In the genomic region with DNA sequence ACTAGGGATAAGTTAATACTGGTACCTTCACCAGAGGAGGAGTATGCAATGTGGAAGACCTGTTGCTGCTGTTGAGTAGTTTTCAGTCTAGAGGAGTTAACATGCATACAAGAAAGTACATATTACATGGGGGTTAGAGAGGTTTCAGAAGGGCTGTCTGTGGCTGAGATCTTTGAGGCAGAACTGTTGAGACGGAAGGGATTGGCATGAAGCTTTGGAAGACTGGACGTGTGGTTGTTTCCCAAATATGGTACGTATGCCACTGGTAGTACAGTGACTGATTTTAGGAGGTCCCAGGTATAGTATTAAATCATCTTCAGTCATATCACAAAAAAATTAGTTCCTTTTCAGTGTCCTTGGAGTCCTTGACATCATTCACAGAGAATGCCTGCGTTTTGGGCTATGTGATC, we compare ENCODE assay signal across 14 cellular contexts. TPM values are rescaled to one million over a fixed set of nuclear protein-coding genes. Genes with fewer than 3 reads are reported as not detected.
DNase-seq lines count a peak whose midpoint lies in the region; ATAC-seq, FAIRE-seq and TF ChIP-seq lines count a peak whose summit lies in the region.
"Had no signal": no experiment of that assay in that cellular context is flagged by ENCODE, and none has a peak within 500 bp of the region (broad histone marks: within the 10 kb centered on the region; RNA-seq: fewer than 3 reads in every experiment).

No MANE protein-coding gene starts in this region.

- peaks cover 3% of the 10 kb centered on the region for H3K36me3 Mint-ChIP-seq in T-helper 17 cell (ENCODE audit: low read depth)

- no peaks in the 10 kb centered on the region for H3K9me3 ChIP-seq in T-helper 17 cell (ENCODE audit: control insufficient read depth, low read length, poor library complexity, severe bottlenecking)
- no peaks in the 10 kb centered on the region for H3K9me3 ChIP-seq in testis
- H3K9me3 ChIP-seq: thyroid gland had no signal

- no peaks in the 10 kb centered on the region for H3K4me1 ChIP-seq in testis

- peak overlapping the region; percentile 62 for H3K27ac Mint-ChIP-seq in T-helper 17 cell

- peak overlapping the region; percentile 22 for H3K4me3 Mint-ChIP-seq in T-helper 17 cell

- TF ChIP-seq POLR2A in GM12892 (IDR thresholded peaks at IDR 0.05; ENCODE audit: low read depth, low read length) = no peak
- no peak for TF ChIP-seq POLR2A in testis (IDR thresholded peaks at IDR 0.05)

- 90 to 94% methylated on average over 4 of the region's 4 CpGs for WGBS in testis, 2 donors

- ATAC-seq in GM19395 (IDR thresholded peaks at IDR 0.05; ENCODE audit: unreplicated experiment) = peak; percentile 81
- ATAC-seq in HG02938 (IDR thresholded peaks at IDR 0.05; ENCODE audit: unreplicated experiment) = peak; percentile 78
- ATAC-seq in T-helper 17 cell = no peak
- ATAC-seq: esophagus mucosa had no signal

- no peaks in the 10 kb centered on the region for H3K27me3 ChIP-seq in testis
- H3K27me3 ChIP-seq: BLaER1, thyroid gland had no signal

- H3K4me1 Mint-ChIP-seq in T-helper 17 cell = peaks cover 42% of the 10 kb centered on the region

- H3K27ac ChIP-seq in testis = no peak overlapping the region
- H3K27ac ChIP-seq: BLaER1, thyroid gland had no signal

- FAIRE-seq in GM12892 (lab: Jason Lieb, UNC) = peak; percentile 24
- FAIRE-seq: islet of Langerhans had no signal

- H3K27me3 Mint-ChIP-seq in T-helper 17 cell = no peaks in the 10 kb centered on the region

- H3K36me3 ChIP-seq in testis (ENCODE audit: low read depth, missing control alignments) = no peaks in the 10 kb centered on the region
- H3K36me3 ChIP-seq: thyroid gland had no signal

- intact Hi-C loops in testis (cut with DNase I; ENCODE audit: low total_unique reads) = no loop called here

- H3K4me3 ChIP-seq in testis = no peak overlapping the region
- H3K4me3 ChIP-seq: BLaER1, thyroid gland had no signal

- TF ChIP-seq CTCF in testis (IDR thresholded peaks at IDR 0.05) = no peak

- DNase-seq in GM12892 (ENCODE audit: insufficient read length) (no peak), T-helper 17 cell (no peak), DMS 273 (lab: John Stamatoyannopoulos, UW; ENCODE audit: unreplicated experiment) (no peak), testis (no peak), epidermal melanocyte (ENCODE audit: insufficient read length, low spot score) (no peak), NCI-H146 (lab: John Stamatoyannopoulos, UW) (no peak)
- DNase-seq: NCI-H187 treated with DMSO at 0.1 percent for 48 hours; stimulated activated CD4-positive, alpha-beta T cell treated with anti-CD3 and anti-CD28 coated beads, Interleukin-1b, Interleukin-23, amount 100 ng/mL, for 48 hours; thyroid gland had no signal

RNA-seq across cellular contexts. Expression of a gene that starts 17.6 kb away (rescaled TPM):
- polyA plus RNA-seq in GM12892 (2012; ENCODE audit: missing spikeins) = 104 TPM
- 100 to 1,000 TPM; 130 to 140 TPM for total RNA-seq in T-helper 17 cell
- 10 to 100 TPM in 1 of 2 donors, 1 to 10 TPM in 1; 6.3 to 14.0 TPM for total RNA-seq in testis
- polyA plus RNA-seq in testis (ENCODE audit: insufficient read depth, low read depth, low replicate concordance) = 8.2 TPM

Comparison
In these comparisons a context has a peak if more than half of its experiments do, and no peak if none do; other contexts are left out.
1. RNA of a gene that starts 17.6 kb away (total RNA-seq): 130 to 140 TPM in T-helper 17 cell; 6.3 to 14.0 TPM in testis; every median in the first group is over 4 times any median in the second.